Comparison of ENCODE assay signal across 23 cellular contexts in the genomic region with DNA sequence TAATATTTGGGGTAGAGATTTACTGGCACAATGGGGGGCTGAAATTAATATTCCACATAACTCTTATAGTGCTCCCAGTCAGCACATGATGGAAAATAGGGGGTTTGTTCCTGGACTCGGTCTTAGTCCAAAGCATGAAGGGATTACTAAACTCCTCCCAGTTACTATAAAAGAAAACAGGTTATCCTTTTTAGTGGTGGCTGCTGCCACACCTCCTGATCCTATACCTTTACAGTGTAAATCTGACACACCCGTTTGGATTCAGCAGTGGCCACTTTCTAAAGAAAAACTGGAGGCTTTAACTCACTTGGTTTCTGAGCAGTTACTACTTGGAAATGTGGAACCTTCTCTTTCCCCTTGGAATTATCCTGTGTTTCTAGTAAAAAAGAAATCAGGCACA.
"Had no signal": no experiment of that assay in that cellular context is flagged by ENCODE, and none has a peak within 500 bp of the region (broad histone marks: within the 10 kb centered on the region; RNA-seq: fewer than 3 reads in every experiment).

No MANE protein-coding gene starts in this region.

- H3K27me3 ChIP-seq: esophagus muscularis mucosa, gastrocnemius medialis, heart right ventricle, right lobe of liver, spleen, testis, tibial nerve had no signal

- H3K9ac ChIP-seq: parathyroid adenoma had no signal

- H3K4me3 ChIP-seq: esophagus muscularis mucosa, gastrocnemius medialis, heart right ventricle, left ventricle myocardium inferior, lower lobe of right lung, prostate gland, right lobe of liver, spleen, testis, tibial nerve had no signal

- H3K27ac ChIP-seq: esophagus muscularis mucosa, gastrocnemius medialis, heart right ventricle, left ventricle myocardium inferior, lower lobe of right lung, parathyroid adenoma, prostate gland, right lobe of liver, spleen, testis, tibial nerve had no signal

- H3K9me3 ChIP-seq: esophagus muscularis mucosa, gastrocnemius medialis, lower lobe of right lung, prostate gland, right lobe of liver, testis, tibial nerve had no signal

- H3K36me3 ChIP-seq: esophagus muscularis mucosa, gastrocnemius medialis, heart right ventricle, left ventricle myocardium inferior, lower lobe of right lung, prostate gland, right lobe of liver, spleen, tibial nerve had no signal

- FAIRE-seq: endometrium had no signal

- DNase-seq: cortex of kidney; effector memory CD4-positive, alpha-beta T cell; gastrocnemius medialis; heart right ventricle; hypothalamus; islet precursor cell; left ventricle myocardium inferior; lower lobe of right lung; naive B cell; occipital lobe; right lobe of liver; spleen; stimulated activated CD4-positive, alpha-beta T cell treated with anti-CD3 and anti-CD28 coated beads, Interleukin-15, amount 100 ng/mL, for 24 hours; stimulated activated CD4-positive, alpha-beta T cell treated with anti-CD3 and anti-CD28 coated beads, Interleukin-1b, Interleukin-23, amount 100 ng/mL, for 48 hours; stimulated activated CD4-positive, alpha-beta T cell treated with anti-CD3 and anti-CD28 coated beads, Interleukin-4, amount 100 ng/mL, for 4 hours; stimulated activated naive B cell treated with anti-CD40 and anti-IgM and Interleukin-4, amounts not matched to agents 10 μg/mL and 1 μg/mL and 100 μg/mL, for 72 hours; stimulated activated naive CD8-positive, alpha-beta T cell treated with anti-CD3 and anti-CD28 coated beads, Interleukin-15, amount 100 ng/mL, for 72 hours; testis had no signal

- H3K4me1 ChIP-seq: left ventricle myocardium inferior, lower lobe of right lung, parathyroid adenoma, prostate gland, spleen, testis had no signal
